ENCODE assay signal across 26 cellular contexts in genomic region chr13:26681036-26681435, GRCh38.
"Had no signal": no experiment of that assay in that cellular context is flagged by ENCODE, and none has a peak within 500 bp of the region (broad histone marks: within the 10 kb centered on the region; RNA-seq: fewer than 3 reads in every experiment).

No MANE protein-coding gene starts in this region.

- H3K27me3 ChIP-seq: foreskin keratinocyte, gastroesophageal sphincter, heart right ventricle, left lung, right atrium auricular region, stomach, thyroid gland had no signal

- ATAC-seq: foreskin keratinocyte; gastroesophageal sphincter; heart right ventricle; left cardiac atrium; left lung; naive thymus-derived CD4-positive, alpha-beta T cell; sciatic nerve; stimulated activated effector memory CD8-positive, alpha-beta T cell treated with anti-CD3 and anti-CD28 coated beads, Interleukin-12 subunit alpha, Interleukin-12 subunit beta, amount 100 ng/mL, for 72 hours had no signal

- H3K9me3 Mint-ChIP-seq: central memory CD8-positive, alpha-beta T cell; naive thymus-derived CD4-positive, alpha-beta T cell; nephron progenitor cell; stimulated activated effector memory CD8-positive, alpha-beta T cell treated with anti-CD3 and anti-CD28 coated beads, Interleukin-12 subunit alpha, Interleukin-12 subunit beta, amount 100 ng/mL, for 72 hours had no signal

- H3K4me3 Mint-ChIP-seq: central memory CD8-positive, alpha-beta T cell; naive thymus-derived CD4-positive, alpha-beta T cell; stimulated activated effector memory CD8-positive, alpha-beta T cell treated with anti-CD3 and anti-CD28 coated beads, Interleukin-12 subunit alpha, Interleukin-12 subunit beta, amount 100 ng/mL, for 72 hours had no signal

- H3K4me1 Mint-ChIP-seq: central memory CD8-positive, alpha-beta T cell; stimulated activated effector memory CD8-positive, alpha-beta T cell treated with anti-CD3 and anti-CD28 coated beads, Interleukin-12 subunit alpha, Interleukin-12 subunit beta, amount 100 ng/mL, for 72 hours had no signal

- H3K36me3 Mint-ChIP-seq: naive thymus-derived CD4-positive, alpha-beta T cell; stimulated activated effector memory CD8-positive, alpha-beta T cell treated with anti-CD3 and anti-CD28 coated beads, Interleukin-12 subunit alpha, Interleukin-12 subunit beta, amount 100 ng/mL, for 72 hours had no signal

- H3K27me3 Mint-ChIP-seq: progenitor cell of endocrine pancreas had no signal

- H3K27ac Mint-ChIP-seq: naive thymus-derived CD4-positive, alpha-beta T cell; progenitor cell of endocrine pancreas; stimulated activated effector memory CD8-positive, alpha-beta T cell treated with anti-CD3 and anti-CD28 coated beads, Interleukin-12 subunit alpha, Interleukin-12 subunit beta, amount 100 ng/mL, for 72 hours had no signal

- H3K4me3 ChIP-seq: gastroesophageal sphincter, heart right ventricle, left lung, right atrium auricular region, smooth muscle cell, stomach, thyroid gland had no signal

- DNase-seq: cortex of kidney; effector CD4-positive, alpha-beta T cell; foreskin keratinocyte; heart right ventricle; hippocampal formation; left cardiac atrium; left lung; mesendoderm; midbrain; naive thymus-derived CD4-positive, alpha-beta T cell; nephron progenitor cell; occipital lobe; stimulated activated CD4-positive, alpha-beta T cell treated with anti-CD3 and anti-CD28 coated beads, Interleukin-12 subunit alpha, Interleukin-12 subunit beta, amount 100 ng/mL, for 4 hours; stimulated activated CD4-positive, alpha-beta T cell treated with anti-CD3 and anti-CD28 coated beads, Interleukin-1b, Interleukin-23, amount 100 ng/mL, for 48 hours; stimulated activated CD4-positive, alpha-beta T cell treated with anti-CD3 and anti-CD28 coated beads, Interleukin-4, amount 100 ng/mL, for 24 hours; stimulated activated naive CD4-positive, alpha-beta T cell treated with Interleukin-2 at 50 U/mL for 16 hours; stomach; thyroid gland; trophoblast cell had no signal
